Comparison of ENCODE assay signal across 11 cellular contexts in the genomic region with DNA sequence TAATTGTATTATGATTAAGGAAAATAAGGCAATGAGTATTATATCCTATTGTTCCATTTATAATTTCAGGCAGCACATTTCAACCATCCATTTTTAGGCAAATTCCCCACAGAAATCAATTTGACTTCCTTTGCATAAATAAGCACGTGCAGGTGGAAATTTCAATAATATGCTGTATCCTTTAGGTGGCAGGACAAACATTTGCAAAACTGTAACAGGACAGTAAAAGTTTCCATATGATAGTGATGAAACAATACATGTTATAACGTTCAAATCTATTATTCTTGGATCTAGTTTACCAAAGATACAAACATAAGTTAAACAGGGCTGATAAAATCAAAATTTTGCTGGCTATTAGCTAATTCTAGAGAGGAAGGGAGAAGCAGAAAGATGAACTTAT. TPM values are rescaled to one million over a fixed set of nuclear protein-coding genes. Genes with fewer than 3 reads are reported as not detected.
DNase-seq lines count a peak whose midpoint lies in the region; ATAC-seq and TF ChIP-seq lines count a peak whose summit lies in the region.
"Had no signal": no experiment of that assay in that cellular context is flagged by ENCODE, and none has a peak within 500 bp of the region (broad histone marks: within the 10 kb centered on the region; RNA-seq: fewer than 3 reads in every experiment).

No MANE protein-coding gene starts in this region.

- DNase-seq in AG10803 (ENCODE audit: low read depth) (no peak), RWPE1 (ENCODE audit: low spot score) (no peak), osteocyte (ENCODE audit: extremely low spot score, unreplicated experiment) (no peak), DMS79 treated with DMSO at 0.1 percent for 48 hours (lab: John Stamatoyannopoulos, UW) (no peak)
- DNase-seq in stimulated activated CD4-positive, alpha-beta T cell treated with anti-CD3 and anti-CD28 coated beads, Interleukin-2, amount 100 ng/mL, for 48 hours, result no peak
- no peak for DNase-seq in stimulated activated naive CD8-positive, alpha-beta T cell treated with anti-CD3 and anti-CD28 coated beads, Interleukin-15, Interleukin-2, amounts not matched to agents 100 U/mL and 50 U/mL, for 24 hours
- DNase-seq: CD4-positive, CD25-positive, alpha-beta regulatory T cell; NCI-H146; NCI-H2081; NCI-H510A treated with DMSO at 0.1 percent for 48 hours had no signal

- H3K27ac ChIP-seq in RWPE1, result no peak overlapping the region

- H3K4me3 ChIP-seq in AG10803 (ENCODE audit: low read length), result no peak overlapping the region

- TF ChIP-seq CTCF in AG10803 (conservative IDR thresholded peaks at IDR 0.05; ENCODE audit: low read length), result 0 out of 2 replicates have a peak, but pooled peaks have one; percentile 0
- TF ChIP-seq CTCF in LNCAP (IDR thresholded peaks at IDR 0.05), result peak; percentile 21; the same call in 1 of the 2 replicates
- TF ChIP-seq CTCF in RWPE1 (conservative IDR thresholded peaks at IDR 0.05; ENCODE audit: low read depth), result 0 out of 2 replicates have a peak, but pooled peaks have one; percentile 15
- peak; percentile 32 for TF ChIP-seq CTCF in osteocyte (IDR thresholded peaks at IDR 0.05)

- CTCF ChIA-PET in RWPE1 (lab: Yijun Ruan, JAX), result interaction anchor here (0.5 to 1.1 kb wide), 2 partner anchors 42 to 120 kb away, joined by 3 to 5 read pairs; no protein-coding TSS in a partner anchor

- no peak for ATAC-seq in stimulated activated naive CD8-positive, alpha-beta T cell treated with anti-CD3 and anti-CD28 coated beads, Interleukin-15, Interleukin-2, amounts not matched to agents 100 U/mL and 50 U/mL, for 24 hours

- H3K9me3 Mint-ChIP-seq in osteocyte (ENCODE audit: unreplicated experiment), result no peaks in the 10 kb centered on the region

- H3K4me3 Mint-ChIP-seq in osteocyte (ENCODE audit: unreplicated experiment), result no peak overlapping the region
- H3K4me3 Mint-ChIP-seq: CD4-positive, CD25-positive, alpha-beta regulatory T cell had no signal

- H3K27me3 Mint-ChIP-seq in osteocyte (ENCODE audit: unreplicated experiment), result no peaks in the 10 kb centered on the region

- H3K27ac Mint-ChIP-seq in osteocyte (ENCODE audit: unreplicated experiment), result peak overlapping the region; percentile 48

- H3K36me3 Mint-ChIP-seq in osteocyte (ENCODE audit: unreplicated experiment), result peaks cover 35% of the 10 kb centered on the region
- H3K36me3 Mint-ChIP-seq: CD4-positive, CD25-positive, alpha-beta regulatory T cell had no signal

- POLR2A ChIA-PET in RWPE1 (lab: Yijun Ruan, JAX; ENCODE audit: low non-redundant PET), result no interaction called here

- H3K4me1 Mint-ChIP-seq in osteocyte (ENCODE audit: unreplicated experiment), result peaks cover 83% of the 10 kb centered on the region
- H3K4me1 Mint-ChIP-seq: CD4-positive, CD25-positive, alpha-beta regulatory T cell had no signal

RNA-seq across cellular contexts. Expression of gene UACA, which starts 8.5 kb away (rescaled TPM):
- 259 and 264 TPM in 2 replicates for total RNA-seq in osteocyte
- total RNA-seq: CD4-positive, CD25-positive, alpha-beta regulatory T cell had no signal
